ENCODE assay signal across 8 cellular contexts in genomic region chr11:58923300-58923788, GRCh38. TPM values are rescaled to one million over a fixed set of nuclear protein-coding genes. Genes with fewer than 3 reads are reported as not detected.
DNase-seq lines count a peak whose midpoint lies in the region; ATAC-seq, FAIRE-seq and TF ChIP-seq lines count a peak whose summit lies in the region.

No MANE protein-coding gene starts in this region.

- peak overlapping the region; percentile 28 for H3K4me3 Mint-ChIP-seq in activated T-helper 1 cell treated with anti-CD3 and anti-CD28 coated beads, Interleukin-12 subunit alpha, Interleukin-12 subunit beta, Interleukin-2, Interleukin-4 antibody, amounts not matched to agents 30 ng/mL and 10 ng/mL and 1 ng/mL, durations not matched to agents 14 hours and 24 hours and 36 hours

- H3K9me1 ChIP-seq in IMR-90 (ENCODE audit: insufficient read depth, low read length) = no peaks in the 10 kb centered on the region; the same call in 1 of the 2 replicates

- H3K27me3 Mint-ChIP-seq in activated T-helper 1 cell treated with anti-CD3 and anti-CD28 coated beads, Interleukin-12 subunit alpha, Interleukin-12 subunit beta, Interleukin-2, Interleukin-4 antibody, amounts not matched to agents 30 ng/mL and 10 ng/mL and 1 ng/mL, durations not matched to agents 14 hours and 24 hours and 36 hours (ENCODE audit: insufficient read depth) = peaks cover 6% of the 10 kb centered on the region

- peak; percentile 29; the same call in 1 of the 2 replicates for TF ChIP-seq RAD21 in IMR-90 (IDR thresholded peaks at IDR 0.05; ENCODE audit: low read length)

- FAIRE-seq in kidney (lab: Jason Lieb, UNC) = no peak

- no peaks in the 10 kb centered on the region; the same call in 1 of the 2 replicates for H3K27me3 ChIP-seq in IMR-90 (ENCODE audit: control insufficient read depth, insufficient read depth, low read length)

- H3K36me3 ChIP-seq in IMR-90 (ENCODE audit: control insufficient read depth, insufficient read depth, low read length) = no peaks in the 10 kb centered on the region
- H3K36me3 ChIP-seq in kidney (ENCODE audit: control insufficient read depth in 1 of 2, insufficient read depth in 2 of 2, low read length in 2 of 2) = no peaks in the 10 kb centered on the region

- H3K27ac Mint-ChIP-seq in activated T-helper 1 cell treated with anti-CD3 and anti-CD28 coated beads, Interleukin-12 subunit alpha, Interleukin-12 subunit beta, Interleukin-2, Interleukin-4 antibody, amounts not matched to agents 30 ng/mL and 10 ng/mL and 1 ng/mL, durations not matched to agents 14 hours and 24 hours and 36 hours = no peak overlapping the region

- H3K4me3 ChIP-seq in IMR-90 (ENCODE audit: insufficient read depth, low read depth, low read length) (peak overlapping the region; percentile 27; the same call in 1 of the 2 replicates), kidney (ENCODE audit: low read length in 2 of 2) (peak overlapping the region in 1 of 2 donors; percentile 27)

- ATAC-seq in GM21717 (IDR thresholded peaks at IDR 0.05; ENCODE audit: unreplicated experiment) = peak; percentile 94
- peak; percentile 60 for ATAC-seq in IMR-90 (ENCODE audit: low read depth)

- H4K91ac ChIP-seq in IMR-90 (ENCODE audit: insufficient read depth, low read depth, low read length) = no peak overlapping the region

- no peak overlapping the region for H2BK5ac ChIP-seq in IMR-90 (ENCODE audit: low read depth, low read length, poor library complexity, severe bottlenecking)

- H3K4ac ChIP-seq in IMR-90 (ENCODE audit: low read depth, low read length) = no peak overlapping the region

- H3K36me3 Mint-ChIP-seq in activated T-helper 1 cell treated with anti-CD3 and anti-CD28 coated beads, Interleukin-12 subunit alpha, Interleukin-12 subunit beta, Interleukin-2, Interleukin-4 antibody, amounts not matched to agents 30 ng/mL and 10 ng/mL and 1 ng/mL, durations not matched to agents 14 hours and 24 hours and 36 hours (ENCODE audit: low read depth) = no peaks in the 10 kb centered on the region

- no peaks in the 10 kb centered on the region for H3K9me3 Mint-ChIP-seq in activated T-helper 1 cell treated with anti-CD3 and anti-CD28 coated beads, Interleukin-12 subunit alpha, Interleukin-12 subunit beta, Interleukin-2, Interleukin-4 antibody, amounts not matched to agents 30 ng/mL and 10 ng/mL and 1 ng/mL, durations not matched to agents 14 hours and 24 hours and 36 hours

- WGBS in IMR-90 (ENCODE audit: extremely low coverage in 2 of 2, insufficient read length in 1 of 2), 2 experiments = no CpG with 5 or more reads among the region's 5 CpGs

- peak overlapping the region; percentile 93 for H3K4me2 ChIP-seq in IMR-90 (ENCODE audit: low read depth, low read length)

- H2AFZ ChIP-seq in IMR-90 (replicated peaks; ENCODE audit: low read length, poor library complexity) = peak overlapping the region; percentile 81

- H3K9ac ChIP-seq in IMR-90 (ENCODE audit: low read depth, low read length) = 0 out of 2 replicates have a peak overlapping the region, but pooled peaks have one; percentile 1
- H3K9ac ChIP-seq in kidney (ENCODE audit: low read length in 2 of 2) = no peak overlapping the region

- peak overlapping the region in 1 of 2 experiments; percentile 42; a peak in 1 of 4 replicates for H4K8ac ChIP-seq in IMR-90 (ENCODE audit: low read depth in 2 of 2, low read length in 2 of 2)

- intact Hi-C loops in IMR-90 (cut with micrococcal nuclease) (no loop called here), kidney (cut with DNase I) (no loop called here), posterior cingulate gyrus (cut with DNase I) (no loop called here)
- intact Hi-C loops in activated T-helper 1 cell treated with anti-CD3 and anti-CD28 coated beads, Interleukin-12 subunit alpha, Interleukin-12 subunit beta, Interleukin-2, Interleukin-4 antibody, amounts not matched to agents 30 ng/mL and 10 ng/mL and 1 ng/mL, durations not matched to agents 14 hours and 24 hours and 36 hours (cut with micrococcal nuclease) = no loop called here

- H3K27ac ChIP-seq in IMR-90 (ENCODE audit: insufficient read depth, low read length) (no peak overlapping the region), kidney (ENCODE audit: low read depth in 2 of 2, low read length in 2 of 2) (peak overlapping the region in 1 of 2 donors; percentile 41)

- H3K56ac ChIP-seq in IMR-90 (ENCODE audit: extremely low read depth, insufficient read depth, low read length) = no peak overlapping the region

- H3K4me1 Mint-ChIP-seq in activated T-helper 1 cell treated with anti-CD3 and anti-CD28 coated beads, Interleukin-12 subunit alpha, Interleukin-12 subunit beta, Interleukin-2, Interleukin-4 antibody, amounts not matched to agents 30 ng/mL and 10 ng/mL and 1 ng/mL, durations not matched to agents 14 hours and 24 hours and 36 hours (ENCODE audit: low read depth) = peaks cover 16% of the 10 kb centered on the region

- POLR2A ChIA-PET in IMR-90 (lab: Charles Lee; ENCODE audit: unreplicated experiment) = no interaction called here

- H2AK9ac ChIP-seq in IMR-90 (replicated peaks; ENCODE audit: low read depth, low read length, poor library complexity) = no peak overlapping the region

- no peak for TF ChIP-seq POLR2A in IMR-90 (IDR thresholded peaks at IDR 0.05; ENCODE audit: low read depth, low read length)

- H2BK15ac ChIP-seq in IMR-90 (ENCODE audit: low read depth, low read length) = no peak overlapping the region

- TF ChIP-seq CTCF in IMR-90 (conservative IDR thresholded peaks at IDR 0.05; ENCODE audit: low read depth, low read length) = peak; percentile 37
- peak; percentile 27 for TF ChIP-seq CTCF in kidney (IDR thresholded peaks at IDR 0.05; ENCODE audit: borderline replicate concordance, extremely low read depth, insufficient read depth)

- in situ Hi-C loops in IMR-90 (cut with MboI; ENCODE audit: low sequenced_read_pairs) = no loop called here

- no peak overlapping the region for H2BK120ac ChIP-seq in IMR-90 (ENCODE audit: low read depth, low read length)

- H2BK20ac ChIP-seq in IMR-90 (ENCODE audit: low read depth, low read length) = no peak overlapping the region

- dilution Hi-C loops in IMR-90 (cut with HindIII; ENCODE audit: low sequenced_read_pairs, unreplicated experiment) = no loop called here

- no peak overlapping the region for H3K23ac ChIP-seq in IMR-90 (ENCODE audit: low read depth, low read length)

- no peak overlapping the region for H2AK5ac ChIP-seq in IMR-90 (ENCODE audit: low read depth, low read length)

- peak; percentile 15 for DNase-seq in stimulated activated CD4-positive, alpha-beta T cell treated with anti-CD3 and anti-CD28 coated beads, Interleukin-15, amount 100 ng/mL, for 24 hours
- no peak for DNase-seq in stimulated activated CD4-positive, alpha-beta T cell treated with anti-CD3 and anti-CD28 coated beads, Interleukin-4, amount 100 ng/mL, for 1 hour
- DNase-seq in IMR-90 (peak; percentile 46), kidney (no peak), NCI-H524 treated with DMSO at 0.1 percent for 48 hours (lab: John Stamatoyannopoulos, UW) (no peak), posterior cingulate gyrus (no peak)
- DNase-seq in activated T-helper 1 cell treated with anti-CD3 and anti-CD28 coated beads, Interleukin-12 subunit alpha, Interleukin-12 subunit beta, Interleukin-2, Interleukin-4 antibody, amounts not matched to agents 30 ng/mL and 10 ng/mL and 1 ng/mL, durations not matched to agents 14 hours and 24 hours and 36 hours (ENCODE audit: low spot score) = peak; percentile 3

- no peaks in the 10 kb centered on the region for H3K79me1 ChIP-seq in IMR-90 (ENCODE audit: low read depth in 1 of 2, low read length in 2 of 2)

- no peak overlapping the region for H3K14ac ChIP-seq in IMR-90 (replicated peaks; ENCODE audit: low read depth, low read length)

- no TSS peak for BruUV-seq in IMR-90 (replicated peaks; lab: Mats Ljungman, UMichigan)

- H3K9me3 ChIP-seq in IMR-90 (ENCODE audit: control insufficient read depth, insufficient read depth, low read length) (no peaks in the 10 kb centered on the region), kidney (ENCODE audit: control insufficient read depth in 1 of 2, low read length in 2 of 2) (no peaks in the 10 kb centered on the region)

- H3K18ac ChIP-seq in IMR-90 (ENCODE audit: low read depth, low read length) = no peak overlapping the region

- peaks cover 3% of the 10 kb centered on the region for H3K4me1 ChIP-seq in IMR-90 (ENCODE audit: control insufficient read depth, insufficient read depth, low read length)
- peaks cover 8 to 11% of the 10 kb centered on the region in 2 donors for H3K4me1 ChIP-seq in kidney (ENCODE audit: control insufficient read depth in 1 of 2, insufficient read depth in 1 of 2, low read depth in 1 of 2, low read length in 2 of 2)

- no peaks in the 10 kb centered on the region for H4K20me1 ChIP-seq in IMR-90 (ENCODE audit: insufficient read depth, low read length)

- no peak overlapping the region for H4K5ac ChIP-seq in IMR-90 (ENCODE audit: low read depth, low read length)

- CTCF ChIA-PET in IMR-90 (lab: Yijun Ruan, JAX) = no interaction called here

TF ChIP-seq in IMR-90, 13 proteins besides CTCF, POLR2A, EP300 and RAD21:
- no peak for TF ChIP-seq USF2 (IDR thresholded peaks at IDR 0.05; ENCODE audit: low read depth, low read length)
- no peak for TF ChIP-seq RCOR1 (IDR thresholded peaks at IDR 0.05; ENCODE audit: insufficient replicate concordance, low read length)
- no peak for TF ChIP-seq CHD1 (IDR thresholded peaks at IDR 0.05; ENCODE audit: low read depth, low read length)

RNA-seq across cellular contexts. Expression of gene GLYATL1, which starts 15.9 kb away (rescaled TPM):
- total RNA-seq in IMR-90 (2012; rRNA removed) (0.54 and 0.56 TPM in 2 replicates), kidney (15.7 TPM)
- polyA plus RNA-seq in IMR-90 (2012; rRNA removed) (0.40 and 0.58 TPM in 2 replicates), kidney (ENCODE audit: insufficient read depth, low read depth, low replicate concordance) (199 TPM)
- polyA plus RNA-seq in IMR-90 (2012; cell fraction: cytosol; rRNA removed) = 0.02 and 0.14 TPM in 2 replicates
- 0.23 and 0.85 TPM in 2 replicates for polyA plus RNA-seq in IMR-90 (2012; cell fraction: nucleus; rRNA removed; ENCODE audit: low replicate concordance)
- total RNA-seq in activated T-helper 1 cell treated with anti-CD3 and anti-CD28 coated beads, Interleukin-12 subunit alpha, Interleukin-12 subunit beta, Interleukin-2, Interleukin-4 antibody, amounts not matched to agents 30 ng/mL and 10 ng/mL and 1 ng/mL, durations not matched to agents 14 hours and 24 hours and 36 hours = not detected in 2 replicates

Comparison
In these comparisons a context has a peak if more than half of its experiments do, and no peak if none do; other contexts are left out.
1. DNase-seq: peak in stimulated activated CD4-positive, alpha-beta T cell treated with anti-CD3 and anti-CD28 coated beads, Interleukin-15, amount 100 ng/mL, for 24 hours (single experiment), IMR-90 (single experiment) and activated T-helper 1 cell treated with anti-CD3 and anti-CD28 coated beads, Interleukin-12 subunit alpha, Interleukin-12 subunit beta, Interleukin-2, Interleukin-4 antibody, amounts not matched to agents 30 ng/mL and 10 ng/mL and 1 ng/mL, durations not matched to agents 14 hours and 24 hours and 36 hours (single experiment); none in stimulated activated CD4-positive, alpha-beta T cell treated with anti-CD3 and anti-CD28 coated beads, Interleukin-4, amount 100 ng/mL, for 1 hour (single experiment), kidney (single experiment), NCI-H524 treated with DMSO at 0.1 percent for 48 hours (single experiment) and posterior cingulate gyrus (0 of 10).
2. RNA of gene GLYATL1, which starts 15.9 kb away (total RNA-seq): 15.7 TPM in kidney (single experiment); 0.54 to 0.56 TPM in IMR-90 and not detected in activated T-helper 1 cell treated with anti-CD3 and anti-CD28 coated beads, Interleukin-12 subunit alpha, Interleukin-12 subunit beta, Interleukin-2, Interleukin-4 antibody, amounts not matched to agents 30 ng/mL and 10 ng/mL and 1 ng/mL, durations not matched to agents 14 hours and 24 hours and 36 hours; every median in the first group is over 10 times any median in the second.